ENCODE assay signal across 8 cellular contexts in the genomic region with DNA sequence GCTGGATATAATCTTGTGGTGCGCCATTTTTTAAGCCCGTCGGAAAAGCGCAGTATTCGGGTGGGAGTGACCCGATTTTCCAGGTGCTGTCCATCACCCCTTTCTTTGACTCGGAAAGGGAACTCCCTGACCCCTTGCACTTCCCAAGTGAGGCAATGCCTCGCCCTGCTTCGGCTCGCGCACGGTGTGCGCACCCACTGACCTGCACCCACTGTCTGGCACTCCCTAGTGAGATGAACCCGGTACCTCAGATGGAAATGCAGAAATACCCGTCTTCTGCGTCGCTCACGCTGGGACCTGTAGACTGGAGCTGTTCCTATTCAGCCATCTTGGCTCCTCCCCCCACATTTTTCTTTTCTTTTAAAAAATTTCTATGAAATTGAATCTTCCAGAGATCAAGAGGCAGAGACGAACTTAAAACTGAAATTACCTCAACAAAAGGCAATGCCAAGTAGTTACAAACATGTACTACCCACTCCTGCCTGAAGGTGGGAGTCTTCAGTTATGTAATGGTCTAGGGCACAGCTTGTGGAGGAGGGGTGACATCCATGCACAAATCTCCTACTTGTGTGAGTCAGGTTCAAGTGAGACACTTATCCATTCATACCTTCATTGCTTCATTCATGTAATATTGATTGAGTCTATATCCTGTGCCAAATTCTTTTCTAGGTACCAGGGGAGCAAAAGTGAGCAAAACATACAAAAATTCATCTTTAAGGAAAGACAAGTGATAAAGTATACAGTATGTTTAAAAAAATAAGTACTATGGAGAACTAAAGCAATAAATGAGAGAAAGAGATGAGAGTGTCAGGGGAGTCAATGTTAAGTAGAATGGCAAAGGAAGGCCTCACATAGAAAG. TPM values are rescaled to one million over a fixed set of nuclear protein-coding genes. Genes with fewer than 3 reads are reported as not detected.
A peak's percentile ranks its signal among the peaks of the same experiment; 100 is the strongest.
DNase-seq lines count a peak whose midpoint lies in the region; ATAC-seq and TF ChIP-seq lines count a peak whose summit lies in the region.
"Not testable (repeated sequence)": the region's sequence is repeated elsewhere in the genome, so short reads cannot be mapped to it uniquely, and the experiment has no call there.

No MANE protein-coding gene starts in this region.

- TF ChIP-seq POLR2A in body of pancreas (IDR thresholded peaks at IDR 0.05) = not testable (repeated sequence)

- H3K4me3 Mint-ChIP-seq in glutamatergic neuron (ENCODE audit: unreplicated experiment) = peak overlapping the region; percentile 72
- H3K4me3 Mint-ChIP-seq in nephron = peak overlapping the region; percentile 44 to 74 (median 61)

- not testable (repeated sequence) for H3K4me3 ChIP-seq in body of pancreas

- not testable (repeated sequence) for H3K4me1 Mint-ChIP-seq in glutamatergic neuron (ENCODE audit: low read depth, unreplicated experiment); nephron

- H3K27ac ChIP-seq in body of pancreas = not testable (repeated sequence)

- not testable (repeated sequence) for H3K36me3 ChIP-seq in body of pancreas (replicated peaks in 1 of 2; ENCODE audit: insufficient read depth in 1 of 2, low read depth in 2 of 2)

- WGBS in body of pancreas, 2 donors = 73% methylated on average over 11 to 17 of the region's 19 CpGs

- intact Hi-C loops in body of pancreas (cut with DNase I) = not testable (repeated sequence)

- H3K27ac Mint-ChIP-seq in glutamatergic neuron (ENCODE audit: unreplicated experiment) = peak overlapping the region; percentile 67
- H3K27ac Mint-ChIP-seq in nephron = not testable (repeated sequence)

- peak; percentile 13 to 44 (median 29) for TF ChIP-seq CTCF in body of pancreas (IDR thresholded peaks at IDR 0.05)
- TF ChIP-seq CTCF in glutamatergic neuron (IDR thresholded peaks at IDR 0.05; ENCODE audit: partially characterized antibody, unreplicated experiment) = peak; percentile 82
- TF ChIP-seq CTCF in nephron (IDR thresholded peaks at IDR 0.05; ENCODE audit: unreplicated experiment in 3 of 3) = peak in 2 of 3 experiments; percentile 14 to 29

- H3K9me3 ChIP-seq in body of pancreas = not testable (repeated sequence)

- H3K36me3 Mint-ChIP-seq in glutamatergic neuron (ENCODE audit: unreplicated experiment); nephron (ENCODE audit: low read depth): not testable (repeated sequence)

- peak; percentile 20 for DNase-seq in 8988T
- peak; percentile 66 for DNase-seq in ELR (ENCODE audit: low read depth)
- DNase-seq in HT-29 (ENCODE audit: low spot score) = peak; percentile 82
- peak; percentile 70 for DNase-seq in NCI-H2196 (lab: John Stamatoyannopoulos, UW; ENCODE audit: unreplicated experiment)
- DNase-seq in SIG-M5 treated with dmso at 0.1 percent for 504 hours (lab: John Stamatoyannopoulos, UW; ENCODE audit: unreplicated experiment) = peak; percentile 25
- peak in 3 of 4 donors; percentile 23 to 31 (median 28) for DNase-seq in body of pancreas
- DNase-seq in glutamatergic neuron = peak; percentile 32

- H3K9me3 Mint-ChIP-seq in glutamatergic neuron (ENCODE audit: unreplicated experiment); nephron: not testable (repeated sequence)

- not testable (repeated sequence) for ATAC-seq in body of pancreas

- not testable (repeated sequence) for H3K4me1 ChIP-seq in body of pancreas

- not testable (repeated sequence) for H3K27me3 Mint-ChIP-seq in glutamatergic neuron (ENCODE audit: unreplicated experiment); nephron (ENCODE audit: low read depth)

- H3K27me3 ChIP-seq in body of pancreas = not testable (repeated sequence)

RNA-seq across cellular contexts. Expression of a gene that starts 25.2 kb away (rescaled TPM):
- not detected in 2 replicates for total RNA-seq in HT-29 (2014; rRNA removed; shearing (Covaris generic))
- total RNA-seq in body of pancreas = 1 to 10 TPM in 1 of 2 donors, not detected in 1; 2.9 TPM
- total RNA-seq in glutamatergic neuron (ENCODE audit: unreplicated experiment) = 233 TPM

RNA-seq across cellular contexts. Expression of a gene that starts 31.3 kb away (rescaled TPM):
- not detected in 2 replicates for total RNA-seq in HT-29 (2014; rRNA removed; shearing (Covaris generic))
- total RNA-seq in body of pancreas (not detected), glutamatergic neuron (ENCODE audit: unreplicated experiment) (not detected)

Comparison
In these comparisons a context has a peak if more than half of its experiments do, and no peak if none do; other contexts are left out.
1. DNase-seq: peak in every context shown above with its lines; median percentile 82 in HT-29; 70 in NCI-H2196; 66 in ELR; 32 in glutamatergic neuron; 28 in body of pancreas; 25 in SIG-M5 treated with dmso at 0.1 percent for 504 hours; 20 in 8988T.
2. CTCF ChIP-seq: peak in every context shown above with its lines; median percentile 82 in glutamatergic neuron; 29 in body of pancreas; 22 in nephron.
3. RNA of a gene that starts 25.2 kb away (total RNA-seq): 233 TPM in glutamatergic neuron (single experiment); 2.9 TPM in body of pancreas and not detected in HT-29; every median in the first group is over 10 times any median in the second.